In genomic region chr1:97832490-97832889, GRCh38 we compare ENCODE assay signal across 20 cellular contexts.
DNase-seq lines count a peak whose midpoint lies in the region; ATAC-seq and TF ChIP-seq lines count a peak whose summit lies in the region.
"Had no signal": no experiment of that assay in that cellular context is flagged by ENCODE, and none has a peak within 500 bp of the region (broad histone marks: within the 10 kb centered on the region; RNA-seq: fewer than 3 reads in every experiment).

No MANE protein-coding gene starts in this region.

- H3K4me1 ChIP-seq in left ventricle myocardium inferior (no peaks in the 10 kb centered on the region), H9 (ENCODE audit: insufficient read depth, low read length) (no peaks in the 10 kb centered on the region)

- no peak overlapping the region for H2AFZ ChIP-seq in H9 (ENCODE audit: low read length)
- H2AFZ ChIP-seq: hepatocyte had no signal

- H3K4me2 ChIP-seq in H9 (ENCODE audit: insufficient read depth, insufficient read length, low read length): no peak overlapping the region
- H3K4me2 ChIP-seq: hepatocyte had no signal

- no peaks in the 10 kb centered on the region for H3K9me3 ChIP-seq in left ventricle myocardium inferior (replicated peaks)
- no peaks in the 10 kb centered on the region for H3K9me3 ChIP-seq in H9 (ENCODE audit: control insufficient read depth, low read depth, low read length)
- H3K9me3 ChIP-seq: sigmoid colon had no signal

- H3K36me3 ChIP-seq in left ventricle myocardium inferior: peaks cover 4% of the 10 kb centered on the region
- H3K36me3 ChIP-seq: cardiac muscle cell, sigmoid colon had no signal

- no peak overlapping the region for H3K4me3 ChIP-seq in left ventricle myocardium inferior
- H3K4me3 ChIP-seq: cardiac muscle cell, hepatocyte, sigmoid colon had no signal

- no peak overlapping the region for H2BK120ac ChIP-seq in H9 (ENCODE audit: low read depth, low read length, poor library complexity, severe bottlenecking)

- H3K23me2 ChIP-seq in H9 (ENCODE audit: insufficient read length, low read depth, low read length, poor library complexity, severe bottlenecking): no peaks in the 10 kb centered on the region

- no peak overlapping the region for H3K56ac ChIP-seq in H9 (ENCODE audit: insufficient read length, low read depth, low read length)

- H3K23ac ChIP-seq in H9 (ENCODE audit: insufficient read length, low read depth, low read length): no peak overlapping the region

- no peak overlapping the region for H3K4ac ChIP-seq in H9 (ENCODE audit: low read depth, low read length)

- H3K27me3 Mint-ChIP-seq in H9 (ENCODE audit: low read depth): no peaks in the 10 kb centered on the region
- H3K27me3 Mint-ChIP-seq: activated CD4-positive, alpha-beta memory T cell treated with anti-CD3 and anti-CD28 coated beads for 36 hours; naive thymus-derived CD8-positive, alpha-beta T cell; stimulated activated naive CD8-positive, alpha-beta T cell treated with anti-CD3 and anti-CD28 coated beads, Interleukin-15, Interleukin-2, amounts not matched to agents 100 ng/mL and 50 ng/mL, for 24 hours had no signal

- no peak for ATAC-seq in GM19324 (IDR thresholded peaks at IDR 0.05; ENCODE audit: low FRiP score, unreplicated experiment)
- ATAC-seq: left lobe of liver; naive thymus-derived CD8-positive, alpha-beta T cell had no signal

- no peaks in the 10 kb centered on the region for H3K36me3 Mint-ChIP-seq in H9 (ENCODE audit: insufficient read depth in 1 of 3, low read depth in 3 of 3)
- H3K36me3 Mint-ChIP-seq: activated CD4-positive, alpha-beta memory T cell treated with anti-CD3 and anti-CD28 coated beads for 36 hours had no signal

- no peak overlapping the region for H3K27ac ChIP-seq in left ventricle myocardium inferior (replicated peaks)
- H3K27ac ChIP-seq in H9 (ENCODE audit: insufficient read length, low read depth, low read length): no peak overlapping the region
- H3K27ac ChIP-seq: cardiac muscle cell, hepatocyte, HL-60, RWPE1, sigmoid colon had no signal

- intact Hi-C loops in left ventricle myocardium inferior (cut with micrococcal nuclease): no loop called here

- H3K18ac ChIP-seq in H9 (ENCODE audit: insufficient read length, low read depth, low read length): no peak overlapping the region

- no peak overlapping the region for H4K5ac ChIP-seq in H9 (ENCODE audit: insufficient read length, low read depth, low read length)

- DNase-seq in COLO829 (ENCODE audit: low spot score) (peak; percentile 13), NCI-H1092 treated with DMSO at 0.1 percent for 48 hours (lab: John Stamatoyannopoulos, UW) (peak; percentile 53), RPMI7951 (ENCODE audit: low read depth) (peak; percentile 36), left ventricle myocardium inferior (peak; percentile 34), UCSD-AML1 (lab: John Stamatoyannopoulos, UW; ENCODE audit: unreplicated experiment) (no peak), H9 (no peak), AG20443 (ENCODE audit: low spot score) (no peak)
- DNase-seq: activated CD4-positive, alpha-beta memory T cell treated with anti-CD3 and anti-CD28 coated beads for 36 hours; activated effector memory CD4-positive, alpha-beta T cell treated with anti-CD3 and anti-CD28 coated beads, Interleukin-2, amount 50 U/mL, for 16 hours; Kasumi-1; naive thymus-derived CD8-positive, alpha-beta T cell; NCI-H510A treated with DMSO at 0.1 percent for 48 hours; sigmoid colon had no signal

- H3K27me3 ChIP-seq in left ventricle myocardium inferior (ENCODE audit: low read depth): no peaks in the 10 kb centered on the region
- no peaks in the 10 kb centered on the region for H3K27me3 ChIP-seq in H9 (ENCODE audit: insufficient read depth, low read length)
- H3K27me3 ChIP-seq: cardiac muscle cell, hepatocyte, sigmoid colon had no signal

- H3K9me3 Mint-ChIP-seq in H9: no peaks in the 10 kb centered on the region
- H3K9me3 Mint-ChIP-seq: activated CD4-positive, alpha-beta memory T cell treated with anti-CD3 and anti-CD28 coated beads for 36 hours; naive thymus-derived CD8-positive, alpha-beta T cell; stimulated activated naive CD8-positive, alpha-beta T cell treated with anti-CD3 and anti-CD28 coated beads, Interleukin-15, Interleukin-2, amounts not matched to agents 100 ng/mL and 50 ng/mL, for 24 hours had no signal

- no peaks in the 10 kb centered on the region for H3K4me1 Mint-ChIP-seq in H9

- H3K9ac ChIP-seq in H9 (ENCODE audit: extremely low read depth, insufficient read length, low read length): no peak overlapping the region

- H3K27ac Mint-ChIP-seq in H9: no peak overlapping the region
- H3K27ac Mint-ChIP-seq: activated CD4-positive, alpha-beta memory T cell treated with anti-CD3 and anti-CD28 coated beads for 36 hours; naive thymus-derived CD8-positive, alpha-beta T cell; stimulated activated naive CD8-positive, alpha-beta T cell treated with anti-CD3 and anti-CD28 coated beads, Interleukin-15, Interleukin-2, amounts not matched to agents 100 ng/mL and 50 ng/mL, for 24 hours had no signal

- H3T11ph ChIP-seq in H9 (ENCODE audit: low read length): no peak overlapping the region

- H4K91ac ChIP-seq in H9 (ENCODE audit: insufficient read length, low read depth, low read length): no peak overlapping the region

- no peak overlapping the region for H2BK20ac ChIP-seq in H9 (ENCODE audit: low read depth, low read length, poor library complexity, severe bottlenecking)

- no peak overlapping the region for H2AK5ac ChIP-seq in H9 (ENCODE audit: insufficient read length, low read length)

- no peaks in the 10 kb centered on the region for H3K79me1 ChIP-seq in H9 (ENCODE audit: insufficient read depth, low read depth, low read length, poor library complexity, severe bottlenecking)

- no peak overlapping the region for H2BK15ac ChIP-seq in H9 (ENCODE audit: low read depth, low read length)

- H3K4me3 Mint-ChIP-seq in H9: no peak overlapping the region
- H3K4me3 Mint-ChIP-seq: activated CD4-positive, alpha-beta memory T cell treated with anti-CD3 and anti-CD28 coated beads for 36 hours; naive thymus-derived CD8-positive, alpha-beta T cell; stimulated activated naive CD8-positive, alpha-beta T cell treated with anti-CD3 and anti-CD28 coated beads, Interleukin-15, Interleukin-2, amounts not matched to agents 100 ng/mL and 50 ng/mL, for 24 hours had no signal

- no peak overlapping the region for H2BK5ac ChIP-seq in H9 (ENCODE audit: insufficient read length, low read length)

- no peak overlapping the region for H3K14ac ChIP-seq in H9 (ENCODE audit: insufficient read depth, low read length)

- H3K79me2 ChIP-seq in H9 (ENCODE audit: insufficient read depth, low read length): no peaks in the 10 kb centered on the region
- H3K79me2 ChIP-seq: hepatocyte had no signal

- no CpG with 5 or more reads among the region's 2 CpGs for WGBS in H9 (ENCODE audit: extremely low coverage, insufficient read length, low lambda C conversion rate)

- no peak overlapping the region for H4K8ac ChIP-seq in H9 (replicated peaks; ENCODE audit: insufficient read length, low read depth, low read length)

- no peak overlapping the region for H2BK12ac ChIP-seq in H9 (ENCODE audit: insufficient read length, low read depth, low read length)

- no peaks in the 10 kb centered on the region for H4K20me1 ChIP-seq in H9 (ENCODE audit: control insufficient read depth, insufficient read depth, insufficient read length)

- TF ChIP-seq CTCF in left ventricle myocardium inferior (IDR thresholded peaks at IDR 0.05; ENCODE audit: borderline replicate concordance): no peak
- no peak for TF ChIP-seq CTCF in H9 (conservative IDR thresholded peaks at IDR 0.05)

Comparison
In these comparisons a context has a peak if more than half of its experiments do, and no peak if none do; other contexts are left out.
1. DNase-seq: peak in COLO829 (single experiment), NCI-H1092 treated with DMSO at 0.1 percent for 48 hours (single experiment), RPMI7951 (single experiment) and left ventricle myocardium inferior (single experiment); none in UCSD-AML1 (single experiment), H9 (single experiment) and AG20443 (single experiment).